Comparison of ENCODE assay signal across 31 cellular contexts in the genomic region with DNA sequence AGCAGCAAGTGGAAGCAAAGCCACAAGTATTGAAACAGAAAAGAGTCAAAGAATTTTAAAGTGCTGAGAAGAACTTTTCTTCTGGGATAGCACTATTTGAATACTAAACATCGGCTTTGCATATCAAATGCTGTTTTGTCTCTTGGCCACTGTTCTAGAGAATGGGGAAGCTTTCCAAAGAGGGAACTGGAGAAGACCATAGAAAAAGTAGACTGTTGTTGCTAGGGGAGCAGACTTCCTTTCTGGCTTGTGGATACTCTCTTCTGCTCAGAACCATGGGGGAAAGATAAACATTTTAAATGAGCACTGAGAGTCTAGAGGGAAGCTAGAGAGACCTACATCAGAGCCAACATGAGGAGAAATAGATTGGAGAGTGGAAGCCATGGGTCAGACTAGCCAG.
DNase-seq lines count a peak whose midpoint lies in the region; ATAC-seq and TF ChIP-seq lines count a peak whose summit lies in the region.
"Had no signal": no experiment of that assay in that cellular context is flagged by ENCODE, and none has a peak within 500 bp of the region (broad histone marks: within the 10 kb centered on the region; RNA-seq: fewer than 3 reads in every experiment).

No MANE protein-coding gene starts in this region.

- H2BK5ac ChIP-seq in H9 (ENCODE audit: insufficient read length, low read length): no peak overlapping the region

- WGBS in H9 (ENCODE audit: extremely low coverage, insufficient read length, low lambda C conversion rate): no CpG with 5 or more reads among the region's 1 CpG
- WGBS in iPS DF 6.9 (ENCODE audit: insufficient coverage, insufficient read length): no CpG with 5 or more reads among the region's 1 CpG

- H3K4me1 Mint-ChIP-seq in H9: peaks cover 0 to 2% of the 10 kb centered on the region in 2 experiments; a peak in 1 of 4 replicates
- no peaks in the 10 kb centered on the region for H3K4me1 Mint-ChIP-seq in stimulated activated memory B cell treated with anti-CD40 and anti-IgM and Interleukin-4, amounts not matched to agents 10 μg/mL and 1 μg/mL and 100 μg/mL, for 72 hours
- H3K4me1 Mint-ChIP-seq: nephron had no signal

- H3K27me3 ChIP-seq in H9 (ENCODE audit: insufficient read depth, low read length) (no peaks in the 10 kb centered on the region), iPS DF 6.9 (ENCODE audit: control insufficient read depth, insufficient read depth, low read length) (no peaks in the 10 kb centered on the region)
- H3K27me3 ChIP-seq: heart right ventricle, ovary, upper lobe of left lung had no signal

- no peak overlapping the region for H3T11ph ChIP-seq in H9 (ENCODE audit: low read length)

- DNase-seq in H9: no peak
- DNase-seq in astrocyte of the cerebellum (ENCODE audit: low read depth): peak; percentile 5
- DNase-seq in iPS DF 6.9 (ENCODE audit: low read depth, low spot score): peak; percentile 25
- no peak for DNase-seq in GM13976 (ENCODE audit: low spot score)
- DNase-seq: activated CD4-positive, alpha-beta T cell treated with anti-CD3 and anti-CD28 coated beads, Interleukin-2, amount 50 U/mL, for 4 hours; activated CD4-positive, CD25-positive, alpha-beta regulatory T cell; activated naive CD4-positive, alpha-beta T cell treated with anti-CD3 and anti-CD28 coated beads for 36 hours; amniotic stem cell; Caco-2; DMS79; effector memory CD8-positive, alpha-beta T cell; foreskin fibroblast; heart right ventricle; HFFc6; left ventricle myocardium superior; mucosa of descending colon; NCI-H1092 treated with DMSO at 0.1 percent for 48 hours; NCI-H187; NCI-H2171; NCI-H510A treated with DMSO at 0.1 percent for 48 hours; NK-92 treated with Interleukin-12 subunit alpha and Interleukin-12 subunit beta, amount 100 ng/mL, for 24 hours; ovary; SHP77; SW 1271; T1000; upper lobe of left lung had no signal

- H3K4me2 ChIP-seq in H9 (ENCODE audit: insufficient read depth, insufficient read length, low read length): no peak overlapping the region

- no peaks in the 10 kb centered on the region for H3K79me1 ChIP-seq in H9 (ENCODE audit: insufficient read depth, low read depth, low read length, poor library complexity, severe bottlenecking)

- no peak overlapping the region for H4K5ac ChIP-seq in H9 (ENCODE audit: insufficient read length, low read depth, low read length)

- peak overlapping the region; percentile 39 for H3K27ac ChIP-seq in H9 (ENCODE audit: insufficient read length, low read depth, low read length)
- H3K27ac ChIP-seq in iPS DF 6.9 (ENCODE audit: low read length): no peak overlapping the region
- H3K27ac ChIP-seq: coronary artery, heart right ventricle, ovary, upper lobe of left lung had no signal

- no peaks in the 10 kb centered on the region for H3K79me2 ChIP-seq in H9 (ENCODE audit: insufficient read depth, low read length)

- no peak overlapping the region for H2BK20ac ChIP-seq in H9 (ENCODE audit: low read depth, low read length, poor library complexity, severe bottlenecking)

- TF ChIP-seq CTCF in H9 (conservative IDR thresholded peaks at IDR 0.05) (no peak), astrocyte of the cerebellum (IDR thresholded peaks at IDR 0.05; ENCODE audit: low read depth, low read length, missing control alignments) (no peak), GM13976 (IDR thresholded peaks at IDR 0.05; ENCODE audit: borderline replicate concordance, control extremely low read depth, extremely low read depth, insufficient read depth, missing control alignments) (no peak)

- no peak overlapping the region for H2AFZ ChIP-seq in H9 (ENCODE audit: low read length)

- no peak overlapping the region for H4K8ac ChIP-seq in H9 (replicated peaks; ENCODE audit: insufficient read length, low read depth, low read length)

- H3K9me3 Mint-ChIP-seq in H9: peaks cover 11 to 14% of the 10 kb centered on the region in 2 experiments
- H3K9me3 Mint-ChIP-seq in stimulated activated memory B cell treated with anti-CD40 and anti-IgM and Interleukin-4, amounts not matched to agents 10 μg/mL and 1 μg/mL and 100 μg/mL, for 72 hours: no peaks in the 10 kb centered on the region
- H3K9me3 Mint-ChIP-seq: effector memory CD8-positive, alpha-beta T cell had no signal

- no peaks in the 10 kb centered on the region for H3K36me3 ChIP-seq in iPS DF 6.9 (ENCODE audit: control insufficient read depth, insufficient read depth, low read length)
- H3K36me3 ChIP-seq: heart right ventricle, ovary, upper lobe of left lung had no signal

- H3K36me3 Mint-ChIP-seq in H9 (ENCODE audit: insufficient read depth in 1 of 3, low read depth in 3 of 3): peaks cover 0 to 14% (median 7%) of the 10 kb centered on the region in 3 experiments; a peak in 4 of 7 replicates
- H3K36me3 Mint-ChIP-seq in stimulated activated memory B cell treated with anti-CD40 and anti-IgM and Interleukin-4, amounts not matched to agents 10 μg/mL and 1 μg/mL and 100 μg/mL, for 72 hours: no peaks in the 10 kb centered on the region

- in situ Hi-C loops in astrocyte of the cerebellum (cut with HindIII; ENCODE audit: low sequenced_read_pairs) (no loop called here), GM13976 (cut with MboI; ENCODE audit: low sequenced_read_pairs, unreplicated experiment) (no loop called here)

- H3K23ac ChIP-seq in H9 (ENCODE audit: insufficient read length, low read depth, low read length): no peak overlapping the region

- no peaks in the 10 kb centered on the region for H3K9me3 ChIP-seq in H9 (ENCODE audit: control insufficient read depth, low read depth, low read length)
- H3K9me3 ChIP-seq in iPS DF 6.9 (ENCODE audit: control insufficient read depth, insufficient read depth, low read length): no peaks in the 10 kb centered on the region
- H3K9me3 ChIP-seq: Caco-2, mucosa of descending colon, ovary had no signal

- no peak overlapping the region for H3K4me3 Mint-ChIP-seq in H9
- no peak overlapping the region for H3K4me3 Mint-ChIP-seq in stimulated activated memory B cell treated with anti-CD40 and anti-IgM and Interleukin-4, amounts not matched to agents 10 μg/mL and 1 μg/mL and 100 μg/mL, for 72 hours
- H3K4me3 Mint-ChIP-seq: activated naive CD4-positive, alpha-beta T cell treated with anti-CD3 and anti-CD28 coated beads for 36 hours; effector memory CD8-positive, alpha-beta T cell; HFFc6; nephron had no signal

- no peak overlapping the region for H3K4ac ChIP-seq in H9 (ENCODE audit: low read depth, low read length)

- H3K18ac ChIP-seq in H9 (ENCODE audit: insufficient read length, low read depth, low read length): no peak overlapping the region

- H3K56ac ChIP-seq in H9 (ENCODE audit: insufficient read length, low read depth, low read length): no peak overlapping the region

- H2BK120ac ChIP-seq in H9 (ENCODE audit: low read depth, low read length, poor library complexity, severe bottlenecking): no peak overlapping the region

- H2AK5ac ChIP-seq in H9 (ENCODE audit: insufficient read length, low read length): no peak overlapping the region

- no peak overlapping the region for H4K91ac ChIP-seq in H9 (ENCODE audit: insufficient read length, low read depth, low read length)

- no peak overlapping the region for H3K9ac ChIP-seq in H9 (ENCODE audit: extremely low read depth, insufficient read length, low read length)

- H3K27ac Mint-ChIP-seq in H9: no peak overlapping the region
- no peak overlapping the region for H3K27ac Mint-ChIP-seq in stimulated activated memory B cell treated with anti-CD40 and anti-IgM and Interleukin-4, amounts not matched to agents 10 μg/mL and 1 μg/mL and 100 μg/mL, for 72 hours
- H3K27ac Mint-ChIP-seq: activated naive CD4-positive, alpha-beta T cell treated with anti-CD3 and anti-CD28 coated beads for 36 hours; effector memory CD8-positive, alpha-beta T cell; HFFc6; nephron had no signal

- H3K4me1 ChIP-seq in H9 (ENCODE audit: insufficient read depth, low read length) (peaks cover 6% of the 10 kb centered on the region; the same call in 1 of the 2 replicates), iPS DF 6.9 (ENCODE audit: control insufficient read depth, insufficient read depth, low read length) (no peaks in the 10 kb centered on the region; the same call in 1 of the 2 replicates)
- H3K4me1 ChIP-seq: Caco-2, heart right ventricle, upper lobe of left lung had no signal

- no peaks in the 10 kb centered on the region for H3K23me2 ChIP-seq in H9 (ENCODE audit: insufficient read length, low read depth, low read length, poor library complexity, severe bottlenecking)

- H3K27me3 Mint-ChIP-seq in H9 (ENCODE audit: low read depth): no peaks in the 10 kb centered on the region
- peaks cover 4% of the 10 kb centered on the region for H3K27me3 Mint-ChIP-seq in stimulated activated memory B cell treated with anti-CD40 and anti-IgM and Interleukin-4, amounts not matched to agents 10 μg/mL and 1 μg/mL and 100 μg/mL, for 72 hours
- H3K27me3 Mint-ChIP-seq: effector memory CD8-positive, alpha-beta T cell had no signal

- H2BK12ac ChIP-seq in H9 (ENCODE audit: insufficient read length, low read depth, low read length): no peak overlapping the region

- H3K4me3 ChIP-seq in astrocyte of the cerebellum (ENCODE audit: low read depth, low read length): no peak overlapping the region
- no peak overlapping the region for H3K4me3 ChIP-seq in iPS DF 6.9 (ENCODE audit: low read length)
- H3K4me3 ChIP-seq: coronary artery, heart right ventricle, mucosa of descending colon, ovary, upper lobe of left lung had no signal

- peak; percentile 31 for ATAC-seq in stimulated activated memory B cell treated with anti-CD40 and anti-IgM and Interleukin-4, amounts not matched to agents 10 μg/mL and 1 μg/mL and 100 μg/mL, for 72 hours
- no peak for ATAC-seq in GM18520 (IDR thresholded peaks at IDR 0.05; ENCODE audit: unreplicated experiment)
- ATAC-seq in GM19324 (IDR thresholded peaks at IDR 0.05; ENCODE audit: low FRiP score, unreplicated experiment): no peak
- ATAC-seq: effector memory CD8-positive, alpha-beta T cell; left ventricle myocardium superior; mucosa of descending colon had no signal

- H4K20me1 ChIP-seq in H9 (ENCODE audit: control insufficient read depth, insufficient read depth, insufficient read length): no peaks in the 10 kb centered on the region

- H2BK15ac ChIP-seq in H9 (ENCODE audit: low read depth, low read length): no peak overlapping the region

- H3K14ac ChIP-seq in H9 (ENCODE audit: insufficient read depth, low read length): no peak overlapping the region

Comparison
In these comparisons a context has a peak if more than half of its experiments do, and no peak if none do; other contexts are left out.
1. DNase-seq: peak in astrocyte of the cerebellum (single experiment) and iPS DF 6.9 (single experiment); none in H9 (single experiment) and GM13976 (single experiment).